In the genomic region with DNA sequence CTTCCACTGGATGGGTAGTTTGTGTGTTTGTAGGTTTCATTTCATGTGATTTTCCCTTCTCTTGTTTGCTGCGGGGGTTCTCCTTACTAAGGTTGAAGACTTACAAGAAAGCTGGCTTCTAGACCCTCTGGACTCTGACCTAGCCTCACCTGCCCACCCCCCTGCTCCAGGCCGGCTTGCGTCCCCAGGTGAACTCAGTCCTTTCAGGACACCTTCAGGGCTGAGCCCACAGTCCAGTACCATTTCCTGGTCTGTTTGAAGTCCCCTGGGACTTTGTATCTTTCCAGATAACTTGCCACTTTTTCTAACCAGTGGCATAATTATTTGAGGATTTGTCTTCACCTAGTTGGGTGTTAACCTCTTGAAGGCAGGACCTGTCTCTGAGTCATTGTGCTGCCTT, we compare ENCODE assay signal across 16 cellular contexts. TPM values are rescaled to one million over a fixed set of nuclear protein-coding genes. Genes with fewer than 3 reads are reported as not detected.
DNase-seq lines count a peak whose midpoint lies in the region; ATAC-seq and TF ChIP-seq lines count a peak whose summit lies in the region.
"Had no signal": no experiment of that assay in that cellular context is flagged by ENCODE, and none has a peak within 500 bp of the region (broad histone marks: within the 10 kb centered on the region; RNA-seq: fewer than 3 reads in every experiment).

No MANE protein-coding gene starts in this region.

- intact Hi-C loops in sigmoid colon (cut with DNase I) = no loop called here

- peaks cover 7% of the 10 kb centered on the region for H3K4me1 Mint-ChIP-seq in nephron progenitor cell
- H3K4me1 Mint-ChIP-seq: CD14-positive monocyte; CD8-positive, alpha-beta memory T cell had no signal

- TF ChIP-seq POLR2A in sigmoid colon (IDR thresholded peaks at IDR 0.05) = no peak

- H3K4me3 ChIP-seq in BLaER1 (no peak overlapping the region), sigmoid colon (no peak overlapping the region)
- no peak overlapping the region for H3K4me3 ChIP-seq in BLaER1 treated with 17β-estradiol and CSF1 and Interleukin-3, amounts not matched to agents 10 nM and 100 nM
- H3K4me3 ChIP-seq: GM23338 had no signal

- peaks cover 34% of the 10 kb centered on the region for H3K36me3 Mint-ChIP-seq in nephron progenitor cell (ENCODE audit: low read depth)
- H3K36me3 Mint-ChIP-seq: CD14-positive monocyte; CD8-positive, alpha-beta memory T cell had no signal

- WGBS in sigmoid colon, 2 donors = 95 to 96% methylated on average over 3 of the region's 3 CpGs

- TF ChIP-seq CTCF in nephron progenitor cell (IDR thresholded peaks at IDR 0.05) (no peak), sigmoid colon (IDR thresholded peaks at IDR 0.05) (no peak)

- H3K27ac ChIP-seq in BLaER1 = no peak overlapping the region
- H3K27ac ChIP-seq in BLaER1 treated with 17β-estradiol and CSF1 and Interleukin-3, amounts not matched to agents 10 nM and 100 nM = no peak overlapping the region
- no peak overlapping the region for H3K27ac ChIP-seq in sigmoid colon

- no peak overlapping the region for H3K4me3 Mint-ChIP-seq in nephron progenitor cell
- H3K4me3 Mint-ChIP-seq: CD14-positive monocyte; CD4-positive, alpha-beta T cell; GM23338; H9 had no signal

- ATAC-seq in HG03354 (IDR thresholded peaks at IDR 0.05; ENCODE audit: poor library complexity, severe bottlenecking, unreplicated experiment) (no peak), GM18870 (IDR thresholded peaks at IDR 0.05; ENCODE audit: unreplicated experiment) (no peak)
- ATAC-seq: HCT116 had no signal

- H4K20me1 ChIP-seq in BLaER1 = peaks cover 4% of the 10 kb centered on the region; the same call in 1 of the 2 replicates
- H4K20me1 ChIP-seq in BLaER1 treated with 17β-estradiol and CSF1 and Interleukin-3, amounts not matched to agents 10 nM and 100 nM = peaks cover 0 to 12% (median 0%) of the 10 kb centered on the region in 11 experiments; a peak in 5 of 22 replicates

- H3K27ac Mint-ChIP-seq in nephron progenitor cell = peak overlapping the region; percentile 49
- H3K27ac Mint-ChIP-seq: CD14-positive monocyte; CD4-positive, alpha-beta T cell; CD8-positive, alpha-beta memory T cell; GM23338 had no signal

- H3K27me3 ChIP-seq in BLaER1 (peaks cover 23% of the 10 kb centered on the region), sigmoid colon (peaks cover 0 to 33% (median 0%) of the 10 kb centered on the region in 3 donors)
- H3K27me3 ChIP-seq in BLaER1 treated with 17β-estradiol and CSF1 and Interleukin-3, amounts not matched to agents 10 nM and 100 nM = peaks cover 12 to 32% (median 25%) of the 10 kb centered on the region in 11 experiments; a peak in 20 of 22 replicates

- H3K9me3 Mint-ChIP-seq in nephron progenitor cell = peaks cover 11% of the 10 kb centered on the region
- H3K9me3 Mint-ChIP-seq: CD4-positive, alpha-beta T cell; CD8-positive, alpha-beta memory T cell; GM23338; H9 had no signal

- no peaks in the 10 kb centered on the region for H3K9me3 ChIP-seq in BLaER1
- H3K9me3 ChIP-seq in BLaER1 treated with 17β-estradiol and CSF1 and Interleukin-3, amounts not matched to agents 10 nM and 100 nM (replicated peaks in 1 of 11) = no peaks in the 10 kb centered on the region
- no peaks in the 10 kb centered on the region for H3K9me3 ChIP-seq in sigmoid colon

- peaks cover 8% of the 10 kb centered on the region for H3K27me3 Mint-ChIP-seq in nephron progenitor cell (ENCODE audit: low read depth, poor library complexity)

- no peak overlapping the region for H3K9ac ChIP-seq in BLaER1
- H3K9ac ChIP-seq in BLaER1 treated with 17β-estradiol and CSF1 and Interleukin-3, amounts not matched to agents 10 nM and 100 nM = no peak overlapping the region

- H3K4me2 ChIP-seq in BLaER1 = peak overlapping the region; percentile 69; the same call in 1 of the 2 replicates
- H3K4me2 ChIP-seq in BLaER1 treated with 17β-estradiol and CSF1 and Interleukin-3, amounts not matched to agents 10 nM and 100 nM = peak overlapping the region in 10 of 11 experiments; percentile 21 to 71 (median 59); a peak in 14 of 22 replicates
- H3K4me2 ChIP-seq: GM23338 had no signal

- TF ChIP-seq EP300 in sigmoid colon (IDR thresholded peaks at IDR 0.05) = no peak

- H3K4me1 ChIP-seq in BLaER1 (peaks cover 23% of the 10 kb centered on the region), sigmoid colon (no peaks in the 10 kb centered on the region)
- H3K4me1 ChIP-seq in BLaER1 treated with 17β-estradiol and CSF1 and Interleukin-3, amounts not matched to agents 10 nM and 100 nM = peaks cover 6 to 25% (median 16%) of the 10 kb centered on the region in 10 experiments; a peak in 17 of 20 replicates

- DNase-seq in nephron progenitor cell = no peak
- DNase-seq in sigmoid colon = peak; percentile 38
- DNase-seq in DMS53 treated with DMSO at 0.1 percent for 48 hours (lab: John Stamatoyannopoulos, UW; ENCODE audit: unreplicated experiment) = no peak
- DNase-seq: Calu3; CD4-positive, alpha-beta T cell; CD8-positive, alpha-beta memory T cell; DMS53; DND-41; H9 had no signal

- H3K36me3 ChIP-seq in BLaER1 (no peaks in the 10 kb centered on the region), sigmoid colon (no peaks in the 10 kb centered on the region)
- no peaks in the 10 kb centered on the region for H3K36me3 ChIP-seq in BLaER1 treated with 17β-estradiol and CSF1 and Interleukin-3, amounts not matched to agents 10 nM and 100 nM

RNA-seq across cellular contexts. Expression of a gene that starts 51.3 kb away (rescaled TPM):
- 10 to 100 TPM in 3 of 4 donors, 1 to 10 TPM in 1; 7.5 to 20.2 (median 13.0) TPM for total RNA-seq in sigmoid colon
- polyA plus RNA-seq in sigmoid colon = 10 to 100 TPM; 43.5 to 59.9 (median 51.1) TPM
- polyA plus RNA-seq: CD14-positive monocyte had no signal
